Comparison of ENCODE assay signal across 8 cellular contexts in genomic region chr1:203327684-203328457, GRCh38. TPM values are rescaled to one million over a fixed set of nuclear protein-coding genes. Genes with fewer than 3 reads are reported as not detected.
DNase-seq lines count a peak whose midpoint lies in the region; ATAC-seq and TF ChIP-seq lines count a peak whose summit lies in the region.

No MANE protein-coding gene starts in this region.

- H3K23ac ChIP-seq in mesenchymal stem cell (ENCODE audit: low read length in 2 of 2) = no peak overlapping the region

- peak overlapping the region; percentile 74 to 82 for H3K4me3 Mint-ChIP-seq in effector memory CD8-positive, alpha-beta T cell

- peak overlapping the region; percentile 83 for H2BK5ac ChIP-seq in mesenchymal stem cell (ENCODE audit: low read depth, low read length, poor library complexity, severe bottlenecking)

- peak overlapping the region; percentile 69 for H3K4me2 ChIP-seq in mesenchymal stem cell (ENCODE audit: low read length, poor library complexity, severe bottlenecking)

- H2BK15ac ChIP-seq in mesenchymal stem cell (ENCODE audit: low read depth, poor library complexity, severe bottlenecking) = no peak overlapping the region

- peaks cover 33 to 43% of the 10 kb centered on the region in 2 experiments for H3K27me3 ChIP-seq in mesenchymal stem cell (ENCODE audit: control insufficient read depth in 1 of 2, insufficient read depth in 1 of 2, low read length in 2 of 2)

- peak overlapping the region; percentile 94 for H2BK120ac ChIP-seq in mesenchymal stem cell (ENCODE audit: low read depth, low read length)

- H3K14ac ChIP-seq in mesenchymal stem cell (ENCODE audit: low read length in 2 of 2) = peak overlapping the region in 1 of 2 experiments; percentile 23

- 10% methylated on average over 31 of the region's 31 CpGs for WGBS in mesenchymal stem cell

- peak; percentile 51 for TF ChIP-seq CTCF in AG10803 (conservative IDR thresholded peaks at IDR 0.05; ENCODE audit: low read length)

- peak overlapping the region; percentile 90 for H4K8ac ChIP-seq in mesenchymal stem cell (ENCODE audit: low read length)

- H3K9ac ChIP-seq in mesenchymal stem cell (ENCODE audit: low read length) = peak overlapping the region; percentile 70

- H3K79me1 ChIP-seq in mesenchymal stem cell (replicated peaks; ENCODE audit: low read length, poor library complexity, severe bottlenecking) = no peaks in the 10 kb centered on the region

- H3K36me3 Mint-ChIP-seq in effector memory CD8-positive, alpha-beta T cell (ENCODE audit: insufficient read depth) = peaks cover 15% of the 10 kb centered on the region

- peak overlapping the region; percentile 40 for H2AK5ac ChIP-seq in mesenchymal stem cell (ENCODE audit: low read length, severe bottlenecking)

- peak overlapping the region; percentile 22 to 24 for H3K4ac ChIP-seq in mesenchymal stem cell (ENCODE audit: low read depth in 1 of 2, low read length in 2 of 2)

- H3K18ac ChIP-seq in mesenchymal stem cell (ENCODE audit: low read depth in 1 of 2, low read length in 2 of 2) = peak overlapping the region; percentile 64 to 67

- H3K36me3 ChIP-seq in mesenchymal stem cell (ENCODE audit: control insufficient read depth in 1 of 2, insufficient read depth in 2 of 2, low read depth in 1 of 2, low read length in 2 of 2) = no peaks in the 10 kb centered on the region

- no peaks in the 10 kb centered on the region for H3K9me3 ChIP-seq in mesenchymal stem cell (ENCODE audit: control insufficient read depth, low read length)

- H3K27ac ChIP-seq in mesenchymal stem cell (ENCODE audit: low read length, poor library complexity, severe bottlenecking) (peak overlapping the region; percentile 63), substantia nigra (ENCODE audit: low read depth, low read length, poor library complexity, severe bottlenecking) (peak overlapping the region; percentile 92)

- H2BK12ac ChIP-seq in mesenchymal stem cell (ENCODE audit: low read length in 2 of 2) = peak overlapping the region; percentile 76 to 89

- DNase-seq in AG10803 (ENCODE audit: low read depth) (peak; percentile 49), NCI-H2196 treated with DMSO at 0.1 percent for 48 hours (lab: John Stamatoyannopoulos, UW; ENCODE audit: unreplicated experiment) (peak; percentile 75), mesenchymal stem cell (peak; percentile 68), substantia nigra (lab: John Stamatoyannopoulos, UW) (peak in 39 of 49 donors; percentile 46 to 89 (median 70))
- DNase-seq in activated CD4-positive, alpha-beta T cell treated with anti-CD3 and anti-CD28 coated beads, Interleukin-2, amount 50 U/mL, for 48 hours = peak; percentile 61 to 68
- peak; percentile 79 to 87 (median 80) for DNase-seq in effector memory CD8-positive, alpha-beta T cell

- H4K91ac ChIP-seq in mesenchymal stem cell (ENCODE audit: low read length) = peak overlapping the region; percentile 65

- ATAC-seq in GM18519 (IDR thresholded peaks at IDR 0.05; ENCODE audit: low FRiP score, unreplicated experiment) (peak; percentile 15), HG03025 (IDR thresholded peaks at IDR 0.05; ENCODE audit: low FRiP score, unreplicated experiment) (peak; percentile 10)
- ATAC-seq in effector memory CD8-positive, alpha-beta T cell (replicated peaks) = peak; percentile 75

- H3K9me3 Mint-ChIP-seq in effector memory CD8-positive, alpha-beta T cell = no peaks in the 10 kb centered on the region

- H3K27ac Mint-ChIP-seq in effector memory CD8-positive, alpha-beta T cell = peak overlapping the region; percentile 96 to 97

- no peaks in the 10 kb centered on the region for H3K27me3 Mint-ChIP-seq in effector memory CD8-positive, alpha-beta T cell

- H3K4me1 ChIP-seq in mesenchymal stem cell (ENCODE audit: control insufficient read depth, insufficient read depth, low read depth, low read length) = peaks cover 28% of the 10 kb centered on the region

- peak overlapping the region; percentile 55 for H3K4me3 ChIP-seq in AG10803 (ENCODE audit: low read length)
- H3K4me3 ChIP-seq in mesenchymal stem cell (ENCODE audit: insufficient read depth in 1 of 2, low read depth in 1 of 2, low read length in 2 of 2) = peak overlapping the region; percentile 27 to 77

- peak overlapping the region; percentile 15 for H2AFZ ChIP-seq in mesenchymal stem cell (ENCODE audit: low read depth, low read length)

- H3K4me1 Mint-ChIP-seq in effector memory CD8-positive, alpha-beta T cell (ENCODE audit: low read depth in 2 of 2) = peaks cover 39 to 46% of the 10 kb centered on the region in 2 donors

RNA-seq across cellular contexts. Expression of gene BTG2, which starts 22.6 kb away (rescaled TPM):
- 23.3 TPM for polyA plus RNA-seq in mesenchymal stem cell (2013, experiment 1 of 2)
- polyA plus RNA-seq in mesenchymal stem cell (2013, experiment 2 of 2) = 22.9 TPM

RNA-seq across cellular contexts. Expression of gene FMOD, which starts 23.1 kb away (rescaled TPM):
- polyA plus RNA-seq in mesenchymal stem cell (2013, experiment 1 of 2) = 1.3 TPM
- 1.4 TPM for polyA plus RNA-seq in mesenchymal stem cell (2013, experiment 2 of 2)

Comparison
In these comparisons a context has a peak if more than half of its experiments do, and no peak if none do; other contexts are left out.
1. Peak in every context shown above with its lines: DNase-seq, ATAC-seq, H3K4me3 ChIP-seq and H3K27ac ChIP-seq.
2. ATAC-seq: peak in every context shown above with its lines; median percentile 75 in effector memory CD8-positive, alpha-beta T cell; 15 in GM18519; 10 in HG03025.